In genomic region chr10:125060851-125061556, GRCh38 we compare ENCODE assay signal across 10 cellular contexts.
DNase-seq lines count a peak whose midpoint lies in the region; ATAC-seq lines count a peak whose summit lies in the region.
"Had no signal": no experiment of that assay in that cellular context is flagged by ENCODE, and none has a peak within 500 bp of the region (broad histone marks: within the 10 kb centered on the region; RNA-seq: fewer than 3 reads in every experiment).

No MANE protein-coding gene starts in this region.

- no peak for ATAC-seq in GM18861 (IDR thresholded peaks at IDR 0.05; ENCODE audit: unreplicated experiment)
- ATAC-seq: activated naive CD4-positive, alpha-beta T cell treated with anti-CD3 and anti-CD28 coated beads, Interleukin-2, amount 50 U/mL, for 72 hours had no signal

- peaks cover 15% of the 10 kb centered on the region for H3K4me1 Mint-ChIP-seq in activated CD4-positive, alpha-beta memory T cell treated with anti-CD3 and anti-CD28 coated beads for 36 hours (ENCODE audit: low read depth)

- H3K27ac Mint-ChIP-seq in activated CD4-positive, alpha-beta memory T cell treated with anti-CD3 and anti-CD28 coated beads for 36 hours = no peak overlapping the region
- H3K27ac Mint-ChIP-seq: activated naive CD4-positive, alpha-beta T cell treated with anti-CD3 and anti-CD28 coated beads, Interleukin-2, amount 50 U/mL, for 72 hours had no signal

- CTCF ChIA-PET in activated CD4-positive, alpha-beta memory T cell treated with anti-CD3 and anti-CD28 coated beads for 36 hours (lab: Charles Lee) = interaction anchor here (0.7 to 6.0 kb wide), 4 partner anchors 9 to 19 kb away, joined by 3 to 48 read pairs (median 3); no protein-coding TSS in a partner anchor

- H3K36me3 Mint-ChIP-seq in activated CD4-positive, alpha-beta memory T cell treated with anti-CD3 and anti-CD28 coated beads for 36 hours = no peaks in the 10 kb centered on the region
- H3K36me3 Mint-ChIP-seq: activated naive CD4-positive, alpha-beta T cell treated with anti-CD3 and anti-CD28 coated beads, Interleukin-2, amount 50 U/mL, for 72 hours; CD4-positive, alpha-beta memory T cell had no signal

- no peak overlapping the region for H3K4me3 Mint-ChIP-seq in activated CD4-positive, alpha-beta memory T cell treated with anti-CD3 and anti-CD28 coated beads for 36 hours
- H3K4me3 Mint-ChIP-seq: CD4-positive, alpha-beta memory T cell had no signal

- POLR2A ChIA-PET in activated CD4-positive, alpha-beta memory T cell treated with anti-CD3 and anti-CD28 coated beads for 36 hours (lab: Charles Lee) = no interaction called here

- DNase-seq in DMS53 (lab: John Stamatoyannopoulos, UW) = peak; percentile 56
- DNase-seq in DMS53 treated with DMSO at 0.1 percent for 48 hours (lab: John Stamatoyannopoulos, UW; ENCODE audit: unreplicated experiment) = no peak
- DNase-seq in NAMALWA (ENCODE audit: low spot score) = peak; percentile 62
- DNase-seq in activated CD4-positive, alpha-beta memory T cell treated with anti-CD3 and anti-CD28 coated beads for 36 hours = peak; percentile 64
- peak; percentile 95 for DNase-seq in fibroblast of gingiva (ENCODE audit: low read depth)
- peak; percentile 80 for DNase-seq in myocyte (ENCODE audit: low read depth)
- peak; percentile 96 for DNase-seq in superior temporal gyrus (ENCODE audit: extremely low spot score)

- peaks cover 45% of the 10 kb centered on the region for H3K27me3 Mint-ChIP-seq in activated CD4-positive, alpha-beta memory T cell treated with anti-CD3 and anti-CD28 coated beads for 36 hours

- H3K9me3 Mint-ChIP-seq in activated CD4-positive, alpha-beta memory T cell treated with anti-CD3 and anti-CD28 coated beads for 36 hours = no peaks in the 10 kb centered on the region
- H3K9me3 Mint-ChIP-seq: activated naive CD4-positive, alpha-beta T cell treated with anti-CD3 and anti-CD28 coated beads, Interleukin-2, amount 50 U/mL, for 72 hours; CD4-positive, alpha-beta memory T cell had no signal

- intact Hi-C loops in activated CD4-positive, alpha-beta memory T cell treated with anti-CD3 and anti-CD28 coated beads for 36 hours (cut with micrococcal nuclease) = loop anchor here (10.0 kb wide), 1 partner anchor 526 kb away; no protein-coding TSS in a partner anchor
